In genomic region chr16:14296663-14297062, GRCh38 we compare ENCODE assay signal across 31 cellular contexts.
"Had no signal": no experiment of that assay in that cellular context is flagged by ENCODE, and none has a peak within 500 bp of the region (broad histone marks: within the 10 kb centered on the region; RNA-seq: fewer than 3 reads in every experiment).

No MANE protein-coding gene starts in this region.

- H3K27me3 Mint-ChIP-seq: activated naive CD4-positive, alpha-beta T cell treated with anti-CD3 and anti-CD28 coated beads, Interleukin-2, amount 50 U/mL, for 24 hours had no signal

- H3K4me3 Mint-ChIP-seq: activated CD4-positive, alpha-beta memory T cell treated with anti-CD3 and anti-CD28 coated beads for 36 hours; activated CD4-positive, alpha-beta T cell treated with anti-CD3 and anti-CD28 coated beads for 36 hours; activated CD4-positive, alpha-beta T cell treated with anti-CD3 and anti-CD28 coated beads, Interleukin-2, amount 10 ng/mL, durations not matched to agents 24 days and 14 days; activated CD8-positive, alpha-beta memory T cell treated with anti-CD3 and anti-CD28 coated beads, Interleukin-2, amount 10 ng/mL, durations not matched to agents 7 days and 5 days; activated CD8-positive, alpha-beta T cell treated with anti-CD3 and anti-CD28 coated beads, Interleukin-2, amount 10 ng/mL, durations not matched to agents 7 days and 5 days; activated naive CD4-positive, alpha-beta T cell treated with anti-CD3 and anti-CD28 coated beads for 36 hours; activated naive CD4-positive, alpha-beta T cell treated with anti-CD3 and anti-CD28 coated beads, Interleukin-2, amount 50 U/mL, for 24 hours; activated naive CD8-positive, alpha-beta T cell treated with anti-CD3 and anti-CD28 coated beads for 36 hours; activated naive CD8-positive, alpha-beta T cell treated with anti-CD3 and anti-CD28 coated beads, Interleukin-2, amount 50 U/mL, for 24 hours; activated T-helper 1 cell treated with anti-CD3 and anti-CD28 coated beads, Interleukin-12 subunit alpha, Interleukin-12 subunit beta, Interleukin-2, Interleukin-4 antibody, amounts not matched to agents 30 ng/mL and 10 ng/mL and 1 ng/mL, durations not matched to agents 14 hours and 24 hours and 36 hours; endodermal cell had no signal

- DNase-seq: activated CD4-positive, alpha-beta memory T cell treated with anti-CD3 and anti-CD28 coated beads for 36 hours; activated CD4-positive, alpha-beta T cell treated with anti-CD3 and anti-CD28 coated beads for 36 hours; activated CD4-positive, alpha-beta T cell treated with anti-CD3 and anti-CD28 coated beads, Interleukin-2, amount 10 ng/mL, durations not matched to agents 24 days and 14 days; activated CD4-positive, CD25-positive, alpha-beta regulatory T cell; activated CD4-positive, CD25-positive, alpha-beta regulatory T cell treated with anti-CD3 and anti-CD28 coated beads, Interleukin-2, amount 50 U/mL, for 72 hours; activated CD8-positive, alpha-beta memory T cell treated with anti-CD3 and anti-CD28 coated beads, Interleukin-2, amount 10 ng/mL, durations not matched to agents 7 days and 5 days; activated CD8-positive, alpha-beta memory T cell treated with anti-CD3 and anti-CD28 coated beads, Interleukin-2, amount 50 U/mL, for 4 hours; activated CD8-positive, alpha-beta T cell treated with anti-CD3 and anti-CD28 coated beads, Interleukin-2, amount 10 ng/mL, durations not matched to agents 7 days and 5 days; activated effector memory CD4-positive, alpha-beta T cell treated with anti-CD3 and anti-CD28 coated beads, Interleukin-2, amount 50 U/mL, for 16 hours; activated naive CD4-positive, alpha-beta T cell treated with anti-CD3 and anti-CD28 coated beads for 36 hours; activated naive CD8-positive, alpha-beta T cell treated with anti-CD3 and anti-CD28 coated beads for 36 hours; activated naive CD8-positive, alpha-beta T cell treated with anti-CD3 and anti-CD28 coated beads, Interleukin-2, amount 50 U/mL, for 24 hours; activated T-cell treated with anti-CD3 and anti-CD28 coated beads, Interleukin-2, amount 50 U/mL, for 1 hour; activated T-cell treated with anti-CD3 and anti-CD28 coated beads, Interleukin-2, amount 50 U/mL, for 48 hours; amygdala; body of pancreas; central memory CD4-positive, alpha-beta T cell; cerebellar nuclear complex; colonic mucosa; dorsolateral prefrontal cortex; effector memory CD4-positive, alpha-beta T cell; endodermal cell; foreskin fibroblast; head of caudate nucleus; T-helper 2 cell had no signal

- H3K27ac Mint-ChIP-seq: activated CD4-positive, alpha-beta memory T cell treated with anti-CD3 and anti-CD28 coated beads for 36 hours; activated CD4-positive, alpha-beta T cell treated with anti-CD3 and anti-CD28 coated beads for 36 hours; activated CD4-positive, alpha-beta T cell treated with anti-CD3 and anti-CD28 coated beads, Interleukin-2, amount 10 ng/mL, durations not matched to agents 24 days and 14 days; activated CD8-positive, alpha-beta memory T cell treated with anti-CD3 and anti-CD28 coated beads, Interleukin-2, amount 10 ng/mL, durations not matched to agents 7 days and 5 days; activated CD8-positive, alpha-beta T cell treated with anti-CD3 and anti-CD28 coated beads, Interleukin-2, amount 10 ng/mL, durations not matched to agents 7 days and 5 days; activated naive CD4-positive, alpha-beta T cell treated with anti-CD3 and anti-CD28 coated beads for 36 hours; activated naive CD4-positive, alpha-beta T cell treated with anti-CD3 and anti-CD28 coated beads, Interleukin-2, amount 50 U/mL, for 24 hours; activated naive CD8-positive, alpha-beta T cell treated with anti-CD3 and anti-CD28 coated beads for 36 hours; activated naive CD8-positive, alpha-beta T cell treated with anti-CD3 and anti-CD28 coated beads, Interleukin-2, amount 50 U/mL, for 24 hours; activated T-helper 1 cell treated with anti-CD3 and anti-CD28 coated beads, Interleukin-12 subunit alpha, Interleukin-12 subunit beta, Interleukin-2, Interleukin-4 antibody, amounts not matched to agents 30 ng/mL and 10 ng/mL and 1 ng/mL, durations not matched to agents 14 hours and 24 hours and 36 hours; activated T-helper 2 cell treated with anti-CD3 and anti-CD28 coated beads, Interferon-gamma antibody, Interleukin-2, Interleukin-4, amounts not matched to agents 10 μg/mL and 5 μg/mL and 100 μg/mL, durations not matched to agents 14 hours and 24 hours and 36 hours; endodermal cell had no signal

- H3K9me3 Mint-ChIP-seq: activated CD4-positive, alpha-beta memory T cell treated with anti-CD3 and anti-CD28 coated beads for 36 hours; activated CD4-positive, alpha-beta T cell treated with anti-CD3 and anti-CD28 coated beads, Interleukin-2, amount 10 ng/mL, durations not matched to agents 24 days and 14 days; activated naive CD4-positive, alpha-beta T cell treated with anti-CD3 and anti-CD28 coated beads for 36 hours; activated naive CD4-positive, alpha-beta T cell treated with anti-CD3 and anti-CD28 coated beads, Interleukin-2, amount 50 U/mL, for 24 hours; activated naive CD8-positive, alpha-beta T cell treated with anti-CD3 and anti-CD28 coated beads for 36 hours; activated naive CD8-positive, alpha-beta T cell treated with anti-CD3 and anti-CD28 coated beads, Interleukin-2, amount 50 U/mL, for 24 hours; activated T-helper 1 cell treated with anti-CD3 and anti-CD28 coated beads, Interleukin-12 subunit alpha, Interleukin-12 subunit beta, Interleukin-2, Interleukin-4 antibody, amounts not matched to agents 30 ng/mL and 10 ng/mL and 1 ng/mL, durations not matched to agents 14 hours and 24 hours and 36 hours; activated T-helper 2 cell treated with anti-CD3 and anti-CD28 coated beads, Interferon-gamma antibody, Interleukin-2, Interleukin-4, amounts not matched to agents 10 μg/mL and 5 μg/mL and 100 μg/mL, durations not matched to agents 14 hours and 24 hours and 36 hours; endodermal cell had no signal

- H3K36me3 ChIP-seq: adrenal gland, cardiac muscle cell, colonic mucosa had no signal

- H3K27ac ChIP-seq: adrenal gland, body of pancreas, cardiac muscle cell, colonic mucosa, dorsolateral prefrontal cortex had no signal

- H3K4me3 ChIP-seq: adrenal gland, body of pancreas, cardiac muscle cell, colonic mucosa, dorsolateral prefrontal cortex had no signal

- H3K9me3 ChIP-seq: adrenal gland, body of pancreas, colonic mucosa had no signal

- H3K27me3 ChIP-seq: adrenal gland, body of pancreas, cardiac muscle cell, colonic mucosa, dorsolateral prefrontal cortex had no signal

- H3K4me1 ChIP-seq: colonic mucosa had no signal

- ATAC-seq: activated CD4-positive, alpha-beta T cell treated with anti-CD3 and anti-CD28 coated beads for 36 hours; activated CD8-positive, alpha-beta memory T cell treated with anti-CD3 and anti-CD28 coated beads, Interleukin-2, amount 10 ng/mL, durations not matched to agents 7 days and 5 days; activated CD8-positive, alpha-beta T cell treated with anti-CD3 and anti-CD28 coated beads, Interleukin-2, amount 10 ng/mL, durations not matched to agents 7 days and 5 days; activated naive CD8-positive, alpha-beta T cell treated with anti-CD3 and anti-CD28 coated beads, Interleukin-2, amount 50 U/mL, for 24 hours; body of pancreas; esophagus mucosa had no signal

- H3K36me3 Mint-ChIP-seq: activated CD4-positive, alpha-beta memory T cell treated with anti-CD3 and anti-CD28 coated beads for 36 hours; activated CD8-positive, alpha-beta memory T cell treated with anti-CD3 and anti-CD28 coated beads, Interleukin-2, amount 10 ng/mL, durations not matched to agents 7 days and 5 days; activated naive CD4-positive, alpha-beta T cell treated with anti-CD3 and anti-CD28 coated beads, Interleukin-2, amount 50 U/mL, for 24 hours; activated naive CD8-positive, alpha-beta T cell treated with anti-CD3 and anti-CD28 coated beads for 36 hours had no signal
